In the genomic region with DNA sequence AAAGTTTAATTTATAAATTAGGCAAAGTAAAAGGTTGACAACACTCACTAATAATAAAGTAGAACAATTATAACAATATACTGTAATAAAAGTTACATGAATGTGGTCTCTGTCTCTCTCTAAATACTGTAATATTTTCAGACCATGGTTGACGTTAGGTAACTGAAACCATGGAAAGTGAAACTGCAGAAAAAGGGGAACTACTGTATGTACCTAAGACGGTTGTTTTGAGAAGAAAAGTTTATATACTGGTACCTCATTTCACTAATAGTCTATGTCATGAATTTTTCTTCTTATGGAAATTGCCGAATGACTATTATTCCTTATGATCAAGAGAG, we compare ENCODE assay signal across 11 cellular contexts.
A peak's percentile ranks its signal among the peaks of the same experiment; 100 is the strongest.
DNase-seq lines count a peak whose midpoint lies in the region; ATAC-seq, FAIRE-seq and TF ChIP-seq lines count a peak whose summit lies in the region.
"Had no signal": no experiment of that assay in that cellular context is flagged by ENCODE, and none has a peak within 500 bp of the region (broad histone marks: within the 10 kb centered on the region; RNA-seq: fewer than 3 reads in every experiment).

No MANE protein-coding gene starts in this region.

- H3K4me2 ChIP-seq in GM12878 (ENCODE audit: control insufficient read depth, insufficient read depth) = no peak overlapping the region

- 3% methylated on average over 3 of the region's 3 CpGs for WGBS in GM12878 (ENCODE audit: insufficient coverage, insufficient replicate concordance, low lambda C conversion rate, missing lambda C conversion rate)

- no peak overlapping the region for H3K27ac ChIP-seq in GM12878 (ENCODE audit: control insufficient read depth, insufficient read depth)
- H3K27ac ChIP-seq: HL-60 had no signal

- ATAC-seq in GM18870 (IDR thresholded peaks at IDR 0.05; ENCODE audit: unreplicated experiment) = peak; percentile 97
- peak; percentile 97 for ATAC-seq in GM21825 (IDR thresholded peaks at IDR 0.05; ENCODE audit: unreplicated experiment)
- ATAC-seq in HG03439 (IDR thresholded peaks at IDR 0.05; ENCODE audit: unreplicated experiment) = peak; percentile 86
- peak; percentile 96 for ATAC-seq in GM12878

- no peaks in the 10 kb centered on the region for H3K9me3 ChIP-seq in GM12878 (replicated peaks; ENCODE audit: control insufficient read depth, insufficient read depth, low read length)

- peaks cover 28% of the 10 kb centered on the region for H3K9me3 Mint-ChIP-seq in MCF 10A (ENCODE audit: unreplicated experiment)

- POLR2A ChIA-PET in GM12878 (lab: Charles Lee) (no interaction called here), MCF 10A (lab: Yijun Ruan, JAX) (no interaction called here)

- intact Hi-C loops in GM12878 (cut with micrococcal nuclease; ENCODE audit: unreplicated experiment) = no loop called here
- intact Hi-C loops in MCF 10A (cut with micrococcal nuclease) = no loop called here

- no peak overlapping the region for H3K9ac ChIP-seq in GM12878 (ENCODE audit: control insufficient read depth, insufficient read depth, low read length)

- in situ Hi-C loops in GM12878 (cut with MboI) = no loop called here

- DNase-seq in GM12878 (ENCODE audit: low read depth, low spot score) = peak; percentile 21
- DNase-seq in NCI-H2227 treated with DMSO at 0.1 percent for 48 hours (lab: John Stamatoyannopoulos, UW) = no peak
- no peak for DNase-seq in MCF 10A (ENCODE audit: unreplicated experiment)
- DNase-seq in NCI-H187 treated with DMSO at 0.1 percent for 48 hours (lab: John Stamatoyannopoulos, UW) = no peak
- DNase-seq in SW480 (ENCODE audit: low spot score) = no peak
- DNase-seq: NCI-H345 had no signal

- H3K4me3 ChIP-seq in GM12878 = no peak overlapping the region

- no peaks in the 10 kb centered on the region for H3K79me2 ChIP-seq in GM12878 (ENCODE audit: control insufficient read depth, insufficient read depth, low read length)

- no peak overlapping the region for H2AFZ ChIP-seq in GM12878 (ENCODE audit: control insufficient read depth, low read depth, low read length)

- no peak for TF ChIP-seq RAD21 in GM12878 (IDR thresholded peaks at IDR 0.05; ENCODE audit: insufficient read depth, low read depth, low read length)

- H4K20me1 ChIP-seq in GM12878 (ENCODE audit: control insufficient read depth, insufficient read depth) = no peaks in the 10 kb centered on the region

- no peaks in the 10 kb centered on the region for H3K36me3 Mint-ChIP-seq in MCF 10A (ENCODE audit: insufficient read depth, unreplicated experiment)
- H3K36me3 Mint-ChIP-seq: activated naive CD8-positive, alpha-beta T cell had no signal

- no peaks in the 10 kb centered on the region for H3K27me3 Mint-ChIP-seq in MCF 10A (ENCODE audit: insufficient read depth, unreplicated experiment)
- H3K27me3 Mint-ChIP-seq: activated naive CD8-positive, alpha-beta T cell had no signal

- no peak overlapping the region for H3K4me3 Mint-ChIP-seq in MCF 10A (ENCODE audit: unreplicated experiment)
- H3K4me3 Mint-ChIP-seq: activated naive CD8-positive, alpha-beta T cell had no signal

- FAIRE-seq in GM12878 (lab: Jason Lieb, UNC) = peak; percentile 35

- TF ChIP-seq POLR2A in GM12878 (IDR thresholded peaks at IDR 0.05; ENCODE audit: low read depth, low read length) = no peak

- H3K27ac Mint-ChIP-seq in MCF 10A (ENCODE audit: low read depth, unreplicated experiment) = no peak overlapping the region
- H3K27ac Mint-ChIP-seq: activated naive CD8-positive, alpha-beta T cell had no signal

- TF ChIP-seq CTCF in GM12878 (IDR thresholded peaks at IDR 0.05 in 2 of 3, conservative IDR thresholded peaks at IDR 0.05 in 1 of 3; ENCODE audit: control insufficient read depth in 2 of 3, extremely low read depth in 1 of 3, insufficient read depth in 1 of 3, low read depth in 3 of 3, low read length in 3 of 3) (no peak), MCF 10A (IDR thresholded peaks at IDR 0.05; ENCODE audit: unreplicated experiment) (no peak)

- CTCF ChIA-PET in GM12878 (lab: Yijun Ruan, JAX) = no interaction called here
- CTCF ChIA-PET in MCF 10A (lab: Yijun Ruan, JAX) = no interaction called here

- BruUV-seq in GM12878 (replicated peaks; lab: Mats Ljungman, UMichigan) = no TSS peak
- BruUV-seq in MCF 10A (replicated peaks; lab: Mats Ljungman, UMichigan) = no TSS peak

- SMC1A ChIA-PET in GM12878 (lab: Charles Lee; ENCODE audit: uncharacterized antibody, unreplicated experiment) = no interaction called here

- peak in 1 of 2 experiments; percentile 67; a peak in 1 of 4 replicates for TF ChIP-seq EP300 in GM12878 (IDR thresholded peaks at IDR 0.05; ENCODE audit: borderline replicate concordance in 1 of 2, control insufficient read depth in 1 of 2, low read depth in 2 of 2, low read length in 2 of 2)

- RAD21 ChIA-PET in GM12878 (lab: Charles Lee; ENCODE audit: unreplicated experiment) = no interaction called here

- no peaks in the 10 kb centered on the region for H3K27me3 ChIP-seq in GM12878 (replicated peaks in 1 of 2; ENCODE audit: control insufficient read depth in 2 of 2, insufficient read depth in 2 of 2, low read length in 1 of 2)

- no peaks in the 10 kb centered on the region for H3K36me3 ChIP-seq in GM12878 (ENCODE audit: control insufficient read depth in 2 of 2, insufficient read depth in 2 of 2, low read length in 1 of 2)

- H3K4me1 ChIP-seq in GM12878 (ENCODE audit: control insufficient read depth, insufficient read depth, low read length) = no peaks in the 10 kb centered on the region

- no peaks in the 10 kb centered on the region for H3K4me1 Mint-ChIP-seq in MCF 10A (ENCODE audit: insufficient read depth, unreplicated experiment)

TF ChIP-seq in GM12878, 131 proteins besides CTCF, POLR2A, EP300 and RAD21 (continues in another document):
- TF ChIP-seq, protein P1, sequence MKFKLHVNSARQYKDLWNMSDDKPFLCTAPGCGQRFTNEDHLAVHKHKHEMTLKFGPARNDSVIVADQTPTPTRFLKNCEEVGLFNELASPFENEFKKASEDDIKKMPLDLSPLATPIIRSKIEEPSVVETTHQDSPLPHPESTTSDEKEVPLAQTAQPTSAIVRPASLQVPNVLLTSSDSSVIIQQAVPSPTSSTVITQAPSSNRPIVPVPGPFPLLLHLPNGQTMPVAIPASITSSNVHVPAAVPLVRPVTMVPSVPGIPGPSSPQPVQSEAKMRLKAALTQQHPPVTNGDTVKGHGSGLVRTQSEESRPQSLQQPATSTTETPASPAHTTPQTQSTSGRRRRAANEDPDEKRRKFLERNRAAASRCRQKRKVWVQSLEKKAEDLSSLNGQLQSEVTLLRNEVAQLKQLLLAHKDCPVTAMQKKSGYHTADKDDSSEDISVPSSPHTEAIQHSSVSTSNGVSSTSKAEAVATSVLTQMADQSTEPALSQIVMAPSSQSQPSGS (IDR thresholded peaks at IDR 0.05; ENCODE audit: low read length) = no peak
- TF ChIP-seq BMI1 (IDR thresholded peaks at IDR 0.05; ENCODE audit: borderline replicate concordance) (0 out of 2 replicates have a peak, but pooled peaks have one; percentile 24), TCF7 (IDR thresholded peaks at IDR 0.05; ENCODE audit: borderline replicate concordance) (no peak), ASH2L (IDR thresholded peaks at IDR 0.05; ENCODE audit: borderline replicate concordance, low read depth) (no peak), NFIC (IDR thresholded peaks at IDR 0.05; ENCODE audit: low read depth, low read length) (peak; percentile 66; the same call in 1 of the 2 replicates), DPF2 (IDR thresholded peaks at IDR 0.05) (peak; percentile 58; the same call in 1 of the 2 replicates), RUNX3 (IDR thresholded peaks at IDR 0.05; ENCODE audit: low read length) (peak; percentile 48; the same call in 1 of the 2 replicates), IKZF2 (IDR thresholded peaks at IDR 0.05) (peak; percentile 33 to 42; a peak in 2 of 4 replicates)
- TF ChIP-seq, protein P2, sequence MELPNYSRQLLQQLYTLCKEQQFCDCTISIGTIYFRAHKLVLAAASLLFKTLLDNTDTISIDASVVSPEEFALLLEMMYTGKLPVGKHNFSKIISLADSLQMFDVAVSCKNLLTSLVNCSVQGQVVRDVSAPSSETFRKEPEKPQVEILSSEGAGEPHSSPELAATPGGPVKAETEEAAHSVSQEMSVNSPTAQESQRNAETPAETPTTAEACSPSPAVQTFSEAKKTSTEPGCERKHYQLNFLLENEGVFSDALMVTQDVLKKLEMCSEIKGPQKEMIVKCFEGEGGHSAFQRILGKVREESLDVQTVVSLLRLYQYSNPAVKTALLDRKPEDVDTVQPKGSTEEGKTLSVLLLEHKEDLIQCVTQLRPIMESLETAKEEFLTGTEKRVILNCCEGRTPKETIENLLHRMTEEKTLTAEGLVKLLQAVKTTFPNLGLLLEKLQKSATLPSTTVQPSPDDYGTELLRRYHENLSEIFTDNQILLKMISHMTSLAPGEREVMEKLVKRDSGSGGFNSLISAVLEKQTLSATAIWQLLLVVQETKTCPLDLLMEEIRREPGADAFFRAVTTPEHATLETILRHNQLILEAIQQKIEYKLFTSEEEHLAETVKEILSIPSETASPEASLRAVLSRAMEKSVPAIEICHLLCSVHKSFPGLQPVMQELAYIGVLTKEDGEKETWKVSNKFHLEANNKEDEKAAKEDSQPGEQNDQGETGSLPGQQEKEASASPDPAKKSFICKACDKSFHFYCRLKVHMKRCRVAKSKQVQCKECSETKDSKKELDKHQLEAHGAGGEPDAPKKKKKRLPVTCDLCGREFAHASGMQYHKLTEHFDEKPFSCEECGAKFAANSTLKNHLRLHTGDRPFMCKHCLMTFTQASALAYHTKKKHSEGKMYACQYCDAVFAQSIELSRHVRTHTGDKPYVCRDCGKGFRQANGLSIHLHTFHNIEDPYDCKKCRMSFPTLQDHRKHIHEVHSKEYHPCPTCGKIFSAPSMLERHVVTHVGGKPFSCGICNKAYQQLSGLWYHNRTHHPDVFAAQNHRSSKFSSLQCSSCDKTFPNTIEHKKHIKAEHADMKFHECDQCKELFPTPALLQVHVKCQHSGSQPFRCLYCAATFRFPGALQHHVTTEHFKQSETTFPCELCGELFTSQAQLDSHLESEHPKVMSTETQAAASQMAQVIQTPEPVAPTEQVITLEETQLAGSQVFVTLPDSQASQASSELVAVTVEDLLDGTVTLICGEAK (IDR thresholded peaks at IDR 0.05; ENCODE audit: borderline replicate concordance) = peak; percentile 59; the same call in 1 of the 2 replicates
- TF ChIP-seq, protein P3, sequence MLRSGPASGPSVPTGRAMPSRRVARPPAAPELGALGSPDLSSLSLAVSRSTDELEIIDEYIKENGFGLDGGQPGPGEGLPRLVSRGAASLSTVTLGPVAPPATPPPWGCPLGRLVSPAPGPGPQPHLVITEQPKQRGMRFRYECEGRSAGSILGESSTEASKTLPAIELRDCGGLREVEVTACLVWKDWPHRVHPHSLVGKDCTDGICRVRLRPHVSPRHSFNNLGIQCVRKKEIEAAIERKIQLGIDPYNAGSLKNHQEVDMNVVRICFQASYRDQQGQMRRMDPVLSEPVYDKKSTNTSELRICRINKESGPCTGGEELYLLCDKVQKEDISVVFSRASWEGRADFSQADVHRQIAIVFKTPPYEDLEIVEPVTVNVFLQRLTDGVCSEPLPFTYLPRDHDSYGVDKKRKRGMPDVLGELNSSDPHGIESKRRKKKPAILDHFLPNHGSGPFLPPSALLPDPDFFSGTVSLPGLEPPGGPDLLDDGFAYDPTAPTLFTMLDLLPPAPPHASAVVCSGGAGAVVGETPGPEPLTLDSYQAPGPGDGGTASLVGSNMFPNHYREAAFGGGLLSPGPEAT (IDR thresholded peaks at IDR 0.05; ENCODE audit: low read depth) = peak; percentile 33; the same call in 1 of the 2 replicates
